8 cellular contexts compared by ENCODE assay signal in genomic region chr20:32820000-32820697, GRCh38. TPM values are rescaled to one million over a fixed set of nuclear protein-coding genes. Genes with fewer than 3 reads are reported as not detected.
DNase-seq lines count a peak whose midpoint lies in the region; ATAC-seq lines count a peak whose summit lies in the region.

No MANE protein-coding gene starts in this region.

- H3K4me3 ChIP-seq in duodenal mucosa (ENCODE audit: low read depth in 1 of 2, low read length in 2 of 2): peak overlapping the region; percentile 78 to 94
- H3K4me3 ChIP-seq in mesodermal cell (ENCODE audit: extremely low read depth, insufficient read depth, low read length, poor library complexity, severe bottlenecking): peak overlapping the region; percentile 74

- H3K4me1 ChIP-seq in duodenal mucosa (ENCODE audit: control insufficient read depth in 1 of 2, insufficient read depth in 2 of 2, low read length in 2 of 2) (peaks cover 27 to 28% of the 10 kb centered on the region in 2 donors), mesodermal cell (ENCODE audit: control insufficient read depth, insufficient read depth, low read length, poor library complexity, severe bottlenecking) (peaks cover 31% of the 10 kb centered on the region)

- no peaks in the 10 kb centered on the region for H3K27me3 Mint-ChIP-seq in activated CD4-positive, alpha-beta T cell treated with anti-CD3 and anti-CD28 coated beads for 36 hours

- peaks cover 9% of the 10 kb centered on the region for H3K36me3 Mint-ChIP-seq in activated CD4-positive, alpha-beta T cell treated with anti-CD3 and anti-CD28 coated beads for 36 hours (ENCODE audit: low read depth)

- peak overlapping the region; percentile 92 for H3K27ac ChIP-seq in duodenal mucosa (ENCODE audit: low read depth, low read length)
- peak overlapping the region; percentile 96 for H3K27ac ChIP-seq in mesodermal cell (ENCODE audit: low read depth, low read length, severe bottlenecking)

- H3K9ac ChIP-seq in duodenal mucosa (ENCODE audit: low read depth in 1 of 2, low read length in 2 of 2): peak overlapping the region; percentile 89

- H3K27me3 ChIP-seq in duodenal mucosa (ENCODE audit: control insufficient read depth in 1 of 2, insufficient read depth in 2 of 2, low read length in 2 of 2): no peaks in the 10 kb centered on the region

- peak overlapping the region; percentile 87 for H3K4me3 Mint-ChIP-seq in activated CD4-positive, alpha-beta T cell treated with anti-CD3 and anti-CD28 coated beads for 36 hours

- DNase-seq in Right ventricle myocardium inferior (ENCODE audit: missing footprints) (peak; percentile 88), cardiac septum (ENCODE audit: low spot score) (no peak), NCI-H1930 (lab: John Stamatoyannopoulos, UW) (peak; percentile 82 to 92)
- DNase-seq in activated CD4-positive, alpha-beta T cell treated with anti-CD3 and anti-CD28 coated beads for 36 hours: peak; percentile 85
- DNase-seq in stimulated activated CD8-positive, alpha-beta memory T cell treated with anti-CD3 and anti-CD28 coated beads, Interleukin-2, amount 100 ng/mL, for 48 hours (ENCODE audit: low read depth in 2 of 2): peak; percentile 74 to 83

- no peaks in the 10 kb centered on the region for H3K9me3 Mint-ChIP-seq in activated CD4-positive, alpha-beta T cell treated with anti-CD3 and anti-CD28 coated beads for 36 hours (ENCODE audit: low read depth)

- ATAC-seq in Right ventricle myocardium inferior: peak; percentile 89
- peak; percentile 41 for ATAC-seq in HG02884 (IDR thresholded peaks at IDR 0.05; ENCODE audit: unreplicated experiment)
- peak; percentile 76 for ATAC-seq in activated CD4-positive, alpha-beta T cell treated with anti-CD3 and anti-CD28 coated beads for 36 hours

- H3K36me3 ChIP-seq in duodenal mucosa (ENCODE audit: control insufficient read depth in 1 of 2, insufficient read depth in 2 of 2, low read length in 2 of 2) (no peaks in the 10 kb centered on the region), mesodermal cell (ENCODE audit: control insufficient read depth, insufficient read depth, low read length) (peaks cover 19% of the 10 kb centered on the region)

- 1 to 2% methylated on average over 19 to 24 of the region's 56 CpGs for WGBS in mesodermal cell (ENCODE audit: insufficient coverage in 2 of 2), 2 experiments

- POLR2A ChIA-PET in activated CD4-positive, alpha-beta T cell treated with anti-CD3 and anti-CD28 coated beads for 36 hours (lab: Charles Lee): interaction anchor here (0.6 to 1.1 kb wide), 6 partner anchors 10 to 461 kb away, joined by 3 to 4 read pairs (median 3); no protein-coding TSS in a partner anchor

- CTCF ChIA-PET in activated CD4-positive, alpha-beta T cell treated with anti-CD3 and anti-CD28 coated beads for 36 hours (lab: Charles Lee): interaction anchor here (0.5 to 3.5 kb wide), 9 partner anchors 10 to 370 kb away, joined by 3 to 13 read pairs (median 4); partner anchors contain the start of gene C20orf203

- peak overlapping the region; percentile 92 for H3K27ac Mint-ChIP-seq in activated CD4-positive, alpha-beta T cell treated with anti-CD3 and anti-CD28 coated beads for 36 hours

- H3K9me3 ChIP-seq in duodenal mucosa (ENCODE audit: control insufficient read depth in 1 of 2, low read length in 2 of 2) (no peaks in the 10 kb centered on the region), mesodermal cell (ENCODE audit: control insufficient read depth, low read length) (no peaks in the 10 kb centered on the region)

- peaks cover 37% of the 10 kb centered on the region for H3K4me1 Mint-ChIP-seq in activated CD4-positive, alpha-beta T cell treated with anti-CD3 and anti-CD28 coated beads for 36 hours

- intact Hi-C loops in Right ventricle myocardium inferior (cut with DNase I) (no loop called here), cardiac septum (cut with DNase I) (no loop called here)
- intact Hi-C loops in activated CD4-positive, alpha-beta T cell treated with anti-CD3 and anti-CD28 coated beads for 36 hours (cut with DNase I, micrococcal nuclease): loop anchor here in 1 of 2 experiments (1.0 to 5.0 kb wide), 9 partner anchors 19 to 912 kb away; partner anchors contain the start of genes ASXL1, COMMD7, DNMT3B and PLAGL2

RNA-seq across cellular contexts. Expression of gene MAPRE1, which starts 0.4 kb away (rescaled TPM):
- total RNA-seq in Right ventricle myocardium inferior (64.8 TPM), cardiac septum (71.7 TPM)
- total RNA-seq in activated CD4-positive, alpha-beta T cell treated with anti-CD3 and anti-CD28 coated beads for 36 hours: 100 to 1,000 TPM; 112 to 125 TPM
- 113 TPM for polyA plus RNA-seq in mesodermal cell (2013, experiment 1 of 2)
- 115 TPM for polyA plus RNA-seq in mesodermal cell (2013, experiment 2 of 2)

RNA-seq across cellular contexts. Expression of gene EFCAB8, which starts 38.6 kb away (rescaled TPM):
- total RNA-seq in Right ventricle myocardium inferior: 0.43 TPM
- total RNA-seq in cardiac septum: not detected
- total RNA-seq in activated CD4-positive, alpha-beta T cell treated with anti-CD3 and anti-CD28 coated beads for 36 hours: under 1 TPM; 0.37 to 0.40 TPM
- polyA plus RNA-seq in mesodermal cell (2013, experiment 1 of 2): not detected
- not detected for polyA plus RNA-seq in mesodermal cell (2013, experiment 2 of 2)

RNA-seq across cellular contexts. Expression of gene DNMT3B, which starts 58.0 kb away (rescaled TPM):
- 0.32 TPM for total RNA-seq in Right ventricle myocardium inferior
- 0.62 TPM for total RNA-seq in cardiac septum
- total RNA-seq in activated CD4-positive, alpha-beta T cell treated with anti-CD3 and anti-CD28 coated beads for 36 hours: 1 to 10 TPM; 1.4 to 1.6 TPM
- 25.2 TPM for polyA plus RNA-seq in mesodermal cell (2013, experiment 1 of 2)
- polyA plus RNA-seq in mesodermal cell (2013, experiment 2 of 2): 22.5 TPM
